7 cellular contexts compared by ENCODE assay signal in genomic region chr2:9958057-9958456, GRCh38.
"Had no signal": no experiment of that assay in that cellular context is flagged by ENCODE, and none has a peak within 500 bp of the region (broad histone marks: within the 10 kb centered on the region; RNA-seq: fewer than 3 reads in every experiment).

No MANE protein-coding gene starts in this region.

- H2AFZ ChIP-seq: GM23248 had no signal

- DNase-seq: GM23248, GOT3, H7, HFFc6 had no signal

- H3K9me3 ChIP-seq: HAP-1 had no signal

- H3K9me3 Mint-ChIP-seq: HFFc6, IgD-negative memory B cell had no signal

- H3K4me3 ChIP-seq: GM23248, HAP-1 had no signal

- H3K4me3 Mint-ChIP-seq: HFFc6, IgD-negative memory B cell had no signal

- H3K9ac ChIP-seq: GM23248 had no signal

- H3K27ac Mint-ChIP-seq: HFFc6, IgD-negative memory B cell had no signal

- H3K27ac ChIP-seq: GM23248 had no signal

- ATAC-seq: HCT116 had no signal
